ENCODE assay signal across 11 cellular contexts in the genomic region with DNA sequence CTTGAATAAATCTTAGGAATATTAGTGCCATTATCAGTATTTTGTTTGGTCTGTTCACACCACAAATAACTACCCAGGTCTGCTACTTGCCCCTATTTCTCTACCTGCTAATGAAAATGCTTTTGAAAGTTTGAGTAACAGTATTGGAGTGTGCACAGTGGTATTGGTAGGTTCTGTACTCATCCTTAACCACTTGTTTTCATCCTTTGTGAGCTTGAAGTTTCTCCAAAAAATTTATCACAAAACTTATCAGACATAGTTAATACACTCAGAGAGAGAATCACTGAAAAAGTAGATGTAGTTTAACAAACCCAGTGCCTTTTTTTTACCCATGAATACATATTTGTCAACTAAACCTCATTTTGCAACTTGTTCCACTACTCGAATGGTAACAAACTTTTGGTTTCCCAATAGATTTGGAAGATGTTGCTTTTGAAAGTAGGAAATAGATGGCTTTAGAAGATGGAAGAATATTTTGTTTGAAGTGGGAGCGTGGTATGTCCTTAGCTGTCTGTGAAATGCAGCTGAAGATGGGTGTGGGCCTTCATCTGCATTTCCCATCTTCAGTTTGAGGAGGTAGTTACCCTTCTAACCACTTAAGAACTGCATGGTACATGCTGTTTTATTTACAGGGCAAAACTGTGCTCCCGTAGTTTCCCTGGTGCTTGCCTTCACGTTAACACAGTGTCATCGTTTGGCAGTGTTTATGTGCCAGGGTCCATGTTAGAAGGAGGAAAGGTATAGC. TPM values are rescaled to one million over a fixed set of nuclear protein-coding genes. Genes with fewer than 3 reads are reported as not detected.
A peak's percentile ranks its signal among the peaks of the same experiment; 100 is the strongest.
DNase-seq lines count a peak whose midpoint lies in the region; ATAC-seq and TF ChIP-seq lines count a peak whose summit lies in the region.
"Had no signal": no experiment of that assay in that cellular context is flagged by ENCODE, and none has a peak within 500 bp of the region (broad histone marks: within the 10 kb centered on the region; RNA-seq: fewer than 3 reads in every experiment).

No MANE protein-coding gene starts in this region.

- peak; percentile 49 for DNase-seq in activated CD4-positive, alpha-beta T cell treated with anti-CD3 and anti-CD28 coated beads, Interleukin-2, amount 10 ng/mL, durations not matched to agents 7 days and 5 days
- no peak for DNase-seq in activated CD4-positive, alpha-beta T cell treated with anti-CD3 and anti-CD28 coated beads for 4 hours
- peak; percentile 36 for DNase-seq in T-helper 2 cell treated with Interferon-gamma antibody and Interleukin-4, amounts not matched to agents 5 μg/mL and 100 μg/mL, for 36 hours (ENCODE audit: low spot score)
- DNase-seq in fibroblast of villous mesenchyme (ENCODE audit: low read depth) = peak; percentile 69
- peak in 4 of 6 experiments; percentile 12 to 59 (median 50) for DNase-seq in stimulated activated naive CD4-positive, alpha-beta T cell (lab: John Stamatoyannopoulos, UW)
- no peak for DNase-seq in SKM-1 treated with dmso at 0.1 percent for 144 hours (lab: John Stamatoyannopoulos, UW; ENCODE audit: unreplicated experiment)
- DNase-seq: activated CD8-positive, alpha-beta memory T cell treated with anti-CD3 and anti-CD28 coated beads, Interleukin-2, amount 50 U/mL, for 48 hours; NCI-H146; posterior cingulate gyrus had no signal

- peaks cover 64% of the 10 kb centered on the region for H3K36me3 Mint-ChIP-seq in activated CD4-positive, alpha-beta T cell treated with anti-CD3 and anti-CD28 coated beads, Interleukin-2, amount 10 ng/mL, durations not matched to agents 7 days and 5 days (ENCODE audit: low read depth)
- H3K36me3 Mint-ChIP-seq in T-helper 2 cell treated with Interferon-gamma antibody and Interleukin-4, amounts not matched to agents 5 μg/mL and 100 μg/mL, for 36 hours (ENCODE audit: low read depth) = peaks cover 52% of the 10 kb centered on the region

- TF ChIP-seq CTCF in fibroblast of villous mesenchyme (IDR thresholded peaks at IDR 0.05; ENCODE audit: insufficient read depth, low read depth, low read length) = no peak

- no peaks in the 10 kb centered on the region for H3K27me3 Mint-ChIP-seq in activated CD4-positive, alpha-beta T cell treated with anti-CD3 and anti-CD28 coated beads, Interleukin-2, amount 10 ng/mL, durations not matched to agents 7 days and 5 days
- H3K27me3 Mint-ChIP-seq in T-helper 2 cell treated with Interferon-gamma antibody and Interleukin-4, amounts not matched to agents 5 μg/mL and 100 μg/mL, for 36 hours (ENCODE audit: low read depth) = no peaks in the 10 kb centered on the region

- CTCF ChIA-PET in activated CD4-positive, alpha-beta T cell treated with anti-CD3 and anti-CD28 coated beads, Interleukin-2, amount 10 ng/mL, durations not matched to agents 7 days and 5 days (lab: Charles Lee) = interaction anchor here (0.5 to 1.2 kb wide), 3 partner anchors 18 to 496 kb away, joined by 4 to 7 read pairs (median 5); no protein-coding TSS in a partner anchor

- H3K27ac Mint-ChIP-seq in activated CD4-positive, alpha-beta T cell treated with anti-CD3 and anti-CD28 coated beads, Interleukin-2, amount 10 ng/mL, durations not matched to agents 7 days and 5 days = peak overlapping the region; percentile 93
- peak overlapping the region; percentile 94 for H3K27ac Mint-ChIP-seq in T-helper 2 cell treated with Interferon-gamma antibody and Interleukin-4, amounts not matched to agents 5 μg/mL and 100 μg/mL, for 36 hours

- ATAC-seq in HG02798 (IDR thresholded peaks at IDR 0.05; ENCODE audit: poor library complexity, unreplicated experiment) (no peak), HG02973 (IDR thresholded peaks at IDR 0.05; ENCODE audit: unreplicated experiment) (no peak)

- H3K9me3 Mint-ChIP-seq in activated CD4-positive, alpha-beta T cell treated with anti-CD3 and anti-CD28 coated beads, Interleukin-2, amount 10 ng/mL, durations not matched to agents 7 days and 5 days = no peaks in the 10 kb centered on the region
- H3K9me3 Mint-ChIP-seq in T-helper 2 cell treated with Interferon-gamma antibody and Interleukin-4, amounts not matched to agents 5 μg/mL and 100 μg/mL, for 36 hours = no peaks in the 10 kb centered on the region

- no peak overlapping the region for H3K4me3 ChIP-seq in fibroblast of villous mesenchyme (ENCODE audit: low read depth, low read length)

- H3K4me3 Mint-ChIP-seq in activated CD4-positive, alpha-beta T cell treated with anti-CD3 and anti-CD28 coated beads, Interleukin-2, amount 10 ng/mL, durations not matched to agents 7 days and 5 days = peak overlapping the region; percentile 72
- H3K4me3 Mint-ChIP-seq in T-helper 2 cell treated with Interferon-gamma antibody and Interleukin-4, amounts not matched to agents 5 μg/mL and 100 μg/mL, for 36 hours = peak overlapping the region; percentile 87

- POLR2A ChIA-PET in activated CD4-positive, alpha-beta T cell treated with anti-CD3 and anti-CD28 coated beads, Interleukin-2, amount 10 ng/mL, durations not matched to agents 7 days and 5 days (lab: Charles Lee) = no interaction called here

- peaks cover 93% of the 10 kb centered on the region for H3K4me1 Mint-ChIP-seq in activated CD4-positive, alpha-beta T cell treated with anti-CD3 and anti-CD28 coated beads, Interleukin-2, amount 10 ng/mL, durations not matched to agents 7 days and 5 days
- H3K4me1 Mint-ChIP-seq in T-helper 2 cell treated with Interferon-gamma antibody and Interleukin-4, amounts not matched to agents 5 μg/mL and 100 μg/mL, for 36 hours (ENCODE audit: low read depth) = peaks cover 82% of the 10 kb centered on the region

RNA-seq across cellular contexts. Expression of gene PTPN1, which starts 9.0 kb away (rescaled TPM):
- 10 to 100 TPM; 66.4 to 75.3 TPM for total RNA-seq in activated CD4-positive, alpha-beta T cell treated with anti-CD3 and anti-CD28 coated beads, Interleukin-2, amount 10 ng/mL, durations not matched to agents 7 days and 5 days
- 27.1 and 45.3 TPM in 2 replicates for total RNA-seq in fibroblast of villous mesenchyme

Comparison
In these comparisons a context has a peak if more than half of its experiments do, and no peak if none do; other contexts are left out.
1. DNase-seq: peak in activated CD4-positive, alpha-beta T cell treated with anti-CD3 and anti-CD28 coated beads, Interleukin-2, amount 10 ng/mL, durations not matched to agents 7 days and 5 days (single experiment), T-helper 2 cell treated with Interferon-gamma antibody and Interleukin-4, amounts not matched to agents 5 μg/mL and 100 μg/mL, for 36 hours (single experiment), fibroblast of villous mesenchyme (single experiment) and stimulated activated naive CD4-positive, alpha-beta T cell (4 of 6); none in activated CD4-positive, alpha-beta T cell treated with anti-CD3 and anti-CD28 coated beads for 4 hours (0 of 2) and SKM-1 treated with dmso at 0.1 percent for 144 hours (single experiment).